In the genomic region with DNA sequence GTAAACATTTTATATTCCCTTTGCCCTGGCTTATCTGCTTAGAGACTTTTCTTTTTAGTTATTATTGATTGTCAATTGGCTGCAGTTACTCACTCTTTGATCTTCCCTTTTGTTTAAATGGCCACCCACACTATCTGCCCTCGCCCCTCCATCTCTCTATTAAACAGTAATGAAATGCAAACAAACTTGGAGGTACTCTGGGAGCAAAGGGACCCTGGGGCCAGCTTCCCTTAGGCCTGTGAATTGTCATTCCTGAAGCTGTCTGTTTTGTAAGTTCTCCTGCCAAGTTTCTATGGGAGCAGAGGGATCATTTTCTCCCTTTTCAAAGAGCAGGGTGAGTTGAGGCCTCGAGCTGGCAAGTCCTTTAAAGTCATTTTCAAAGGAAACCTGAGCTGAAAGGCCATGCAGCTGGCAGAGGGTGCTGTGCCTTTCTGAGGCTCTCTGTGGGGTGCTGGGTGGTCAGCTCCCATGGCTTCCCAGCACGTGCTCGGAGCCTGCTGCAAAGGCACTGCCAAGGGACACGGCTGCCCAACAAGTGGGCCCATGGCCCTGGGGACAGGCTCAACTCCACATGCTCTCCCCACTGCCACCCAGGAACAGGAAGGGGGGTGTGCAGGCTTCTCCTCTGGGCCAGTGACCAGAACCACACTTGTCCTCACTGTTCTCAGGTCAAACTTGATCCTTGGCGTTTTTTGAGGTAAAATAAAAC, we compare ENCODE assay signal across 15 cellular contexts. TPM values are rescaled to one million over a fixed set of nuclear protein-coding genes. Genes with fewer than 3 reads are reported as not detected.
DNase-seq lines count a peak whose midpoint lies in the region; ATAC-seq and TF ChIP-seq lines count a peak whose summit lies in the region.
"Had no signal": no experiment of that assay in that cellular context is flagged by ENCODE, and none has a peak within 500 bp of the region (broad histone marks: within the 10 kb centered on the region; RNA-seq: fewer than 3 reads in every experiment).

No MANE protein-coding gene starts in this region.

- no peaks in the 10 kb centered on the region for H3K79me2 ChIP-seq in GM23248 (ENCODE audit: insufficient read depth)
- no peaks in the 10 kb centered on the region for H3K79me2 ChIP-seq in smooth muscle cell (ENCODE audit: low read depth)

- ATAC-seq in stimulated activated naive CD8-positive, alpha-beta T cell treated with anti-CD3 and anti-CD28 coated beads, Interleukin-15, Interleukin-2, amounts not matched to agents 100 U/mL and 50 U/mL, for 24 hours, result peak; percentile 49
- ATAC-seq in stimulated activated naive CD8-positive, alpha-beta T cell treated with anti-CD3 and anti-CD28 coated beads, Interleukin-15, amount 100 ng/mL, for 72 hours, result no peak
- ATAC-seq in upper lobe of right lung, result peak; percentile 10

- no peaks in the 10 kb centered on the region for H4K20me1 ChIP-seq in GM23248 (ENCODE audit: insufficient read depth)
- no peaks in the 10 kb centered on the region for H4K20me1 ChIP-seq in smooth muscle cell (ENCODE audit: low read depth)

- DNase-seq in stimulated activated naive CD8-positive, alpha-beta T cell treated with anti-CD3 and anti-CD28 coated beads, Interleukin-15, Interleukin-2, amounts not matched to agents 100 U/mL and 50 U/mL, for 24 hours, result no peak
- DNase-seq in stimulated activated naive CD8-positive, alpha-beta T cell treated with anti-CD3 and anti-CD28 coated beads, Interleukin-15, amount 100 ng/mL, for 72 hours, result no peak
- DNase-seq in esophagus muscularis mucosa (ENCODE audit: extremely low spot score) (no peak), mucosa of gallbladder (ENCODE audit: low spot score) (peak; percentile 58), upper lobe of right lung (no peak), GM23248 (no peak), smooth muscle cell (lab: John Stamatoyannopoulos, UW; ENCODE audit: unreplicated experiment) (no peak)
- DNase-seq in activated T-helper 1 cell treated with anti-CD3 and anti-CD28 coated beads, Interleukin-12 subunit alpha, Interleukin-12 subunit beta, Interleukin-2, Interleukin-4 antibody, amounts not matched to agents 30 ng/mL and 10 ng/mL and 1 ng/mL, durations not matched to agents 14 hours and 24 hours and 36 hours (ENCODE audit: low spot score), result no peak
- DNase-seq: activated naive CD8-positive, alpha-beta T cell treated with anti-CD3 and anti-CD28 coated beads, Interleukin-2, amount 10 ng/mL, durations not matched to agents 7 days and 5 days; dermis blood vessel endothelial cell; foreskin melanocyte; NCI-H146 had no signal

- H3K27me3 ChIP-seq in esophagus muscularis mucosa (no peaks in the 10 kb centered on the region), upper lobe of right lung (no peaks in the 10 kb centered on the region), GM23248 (replicated peaks; ENCODE audit: insufficient read depth) (no peaks in the 10 kb centered on the region), smooth muscle cell (ENCODE audit: low read depth) (no peaks in the 10 kb centered on the region)

- H3K9me3 ChIP-seq in esophagus muscularis mucosa, result no peaks in the 10 kb centered on the region
- no peaks in the 10 kb centered on the region for H3K9me3 ChIP-seq in upper lobe of right lung
- no peaks in the 10 kb centered on the region for H3K9me3 ChIP-seq in GM23248 (ENCODE audit: low read depth)
- no peaks in the 10 kb centered on the region for H3K9me3 ChIP-seq in smooth muscle cell (replicated peaks; ENCODE audit: low read depth)

- H3K9me3 Mint-ChIP-seq in stimulated activated naive CD8-positive, alpha-beta T cell treated with anti-CD3 and anti-CD28 coated beads, Interleukin-15, amount 100 ng/mL, for 72 hours, result no peaks in the 10 kb centered on the region
- no peaks in the 10 kb centered on the region for H3K9me3 Mint-ChIP-seq in activated T-helper 1 cell treated with anti-CD3 and anti-CD28 coated beads, Interleukin-12 subunit alpha, Interleukin-12 subunit beta, Interleukin-2, Interleukin-4 antibody, amounts not matched to agents 30 ng/mL and 10 ng/mL and 1 ng/mL, durations not matched to agents 14 hours and 24 hours and 36 hours
- H3K9me3 Mint-ChIP-seq: activated naive CD8-positive, alpha-beta T cell treated with anti-CD3 and anti-CD28 coated beads, Interleukin-2, amount 10 ng/mL, durations not matched to agents 7 days and 5 days had no signal

- peaks cover 7% of the 10 kb centered on the region for H3K27me3 Mint-ChIP-seq in stimulated activated naive CD8-positive, alpha-beta T cell treated with anti-CD3 and anti-CD28 coated beads, Interleukin-15, amount 100 ng/mL, for 72 hours
- H3K27me3 Mint-ChIP-seq in activated T-helper 1 cell treated with anti-CD3 and anti-CD28 coated beads, Interleukin-12 subunit alpha, Interleukin-12 subunit beta, Interleukin-2, Interleukin-4 antibody, amounts not matched to agents 30 ng/mL and 10 ng/mL and 1 ng/mL, durations not matched to agents 14 hours and 24 hours and 36 hours (ENCODE audit: insufficient read depth), result no peaks in the 10 kb centered on the region
- H3K27me3 Mint-ChIP-seq: activated naive CD8-positive, alpha-beta T cell treated with anti-CD3 and anti-CD28 coated beads, Interleukin-2, amount 10 ng/mL, durations not matched to agents 7 days and 5 days had no signal

- H3F3A ChIP-seq in GM23248 (ENCODE audit: insufficient read depth), result peaks cover 14% of the 10 kb centered on the region; the same call in 1 of the 2 replicates
- H3F3A ChIP-seq in smooth muscle cell (ENCODE audit: low read depth), result no peaks in the 10 kb centered on the region

- H3K36me3 ChIP-seq in esophagus muscularis mucosa, result peaks cover 37 to 46% (median 44%) of the 10 kb centered on the region in 4 donors
- peaks cover 45% of the 10 kb centered on the region for H3K36me3 ChIP-seq in upper lobe of right lung
- H3K36me3 ChIP-seq in GM23248 (ENCODE audit: low read depth), result peaks cover 36% of the 10 kb centered on the region
- H3K36me3 ChIP-seq in smooth muscle cell (ENCODE audit: low read depth), result peaks cover 18% of the 10 kb centered on the region

- H3K4me3 ChIP-seq in esophagus muscularis mucosa (no peak overlapping the region), upper lobe of right lung (no peak overlapping the region), GM23248 (no peak overlapping the region), smooth muscle cell (no peak overlapping the region)
- H3K4me3 ChIP-seq: lung had no signal

- H3K4me1 ChIP-seq in esophagus muscularis mucosa, result peaks cover 0 to 19% (median 14%) of the 10 kb centered on the region in 4 donors
- H3K4me1 ChIP-seq in upper lobe of right lung, result no peaks in the 10 kb centered on the region
- no peaks in the 10 kb centered on the region for H3K4me1 ChIP-seq in GM23248 (ENCODE audit: insufficient read depth)
- peaks cover 4% of the 10 kb centered on the region for H3K4me1 ChIP-seq in smooth muscle cell (ENCODE audit: low read depth)

- H3K4me3 Mint-ChIP-seq in stimulated activated naive CD8-positive, alpha-beta T cell treated with anti-CD3 and anti-CD28 coated beads, Interleukin-15, amount 100 ng/mL, for 72 hours, result no peak overlapping the region
- H3K4me3 Mint-ChIP-seq in activated T-helper 1 cell treated with anti-CD3 and anti-CD28 coated beads, Interleukin-12 subunit alpha, Interleukin-12 subunit beta, Interleukin-2, Interleukin-4 antibody, amounts not matched to agents 30 ng/mL and 10 ng/mL and 1 ng/mL, durations not matched to agents 14 hours and 24 hours and 36 hours, result no peak overlapping the region
- H3K4me3 Mint-ChIP-seq: activated naive CD8-positive, alpha-beta T cell treated with anti-CD3 and anti-CD28 coated beads, Interleukin-2, amount 10 ng/mL, durations not matched to agents 7 days and 5 days had no signal

- no peak overlapping the region for H3K27ac Mint-ChIP-seq in stimulated activated naive CD8-positive, alpha-beta T cell treated with anti-CD3 and anti-CD28 coated beads, Interleukin-15, amount 100 ng/mL, for 72 hours
- H3K27ac Mint-ChIP-seq in activated T-helper 1 cell treated with anti-CD3 and anti-CD28 coated beads, Interleukin-12 subunit alpha, Interleukin-12 subunit beta, Interleukin-2, Interleukin-4 antibody, amounts not matched to agents 30 ng/mL and 10 ng/mL and 1 ng/mL, durations not matched to agents 14 hours and 24 hours and 36 hours, result no peak overlapping the region
- H3K27ac Mint-ChIP-seq: activated naive CD8-positive, alpha-beta T cell treated with anti-CD3 and anti-CD28 coated beads, Interleukin-2, amount 10 ng/mL, durations not matched to agents 7 days and 5 days had no signal

- peaks cover 34% of the 10 kb centered on the region for H3K36me3 Mint-ChIP-seq in activated T-helper 1 cell treated with anti-CD3 and anti-CD28 coated beads, Interleukin-12 subunit alpha, Interleukin-12 subunit beta, Interleukin-2, Interleukin-4 antibody, amounts not matched to agents 30 ng/mL and 10 ng/mL and 1 ng/mL, durations not matched to agents 14 hours and 24 hours and 36 hours (ENCODE audit: low read depth)

- no peaks in the 10 kb centered on the region for H3K4me1 Mint-ChIP-seq in stimulated activated naive CD8-positive, alpha-beta T cell treated with anti-CD3 and anti-CD28 coated beads, Interleukin-15, amount 100 ng/mL, for 72 hours
- no peaks in the 10 kb centered on the region for H3K4me1 Mint-ChIP-seq in activated T-helper 1 cell treated with anti-CD3 and anti-CD28 coated beads, Interleukin-12 subunit alpha, Interleukin-12 subunit beta, Interleukin-2, Interleukin-4 antibody, amounts not matched to agents 30 ng/mL and 10 ng/mL and 1 ng/mL, durations not matched to agents 14 hours and 24 hours and 36 hours (ENCODE audit: low read depth)
- H3K4me1 Mint-ChIP-seq: activated naive CD8-positive, alpha-beta T cell treated with anti-CD3 and anti-CD28 coated beads, Interleukin-2, amount 10 ng/mL, durations not matched to agents 7 days and 5 days had no signal

- WGBS in esophagus muscularis mucosa, result 17% methylated on average over 5 of the region's 6 CpGs
- 45 to 47% methylated on average over 6 of the region's 6 CpGs for WGBS in GM23248 (ENCODE audit: low coverage in 1 of 2, low lambda C conversion rate in 2 of 2, missing lambda C conversion rate in 2 of 2), 2 experiments
- WGBS in smooth muscle cell (ENCODE audit: low lambda C conversion rate), result 81% methylated on average over 6 of the region's 6 CpGs

- H3K9me2 ChIP-seq in GM23248 (ENCODE audit: insufficient read depth), result no peaks in the 10 kb centered on the region

- in situ Hi-C loops in GM23248 (cut with MboI), result loop anchor here (25.0 kb wide), 1 partner anchor 1107 kb away; a partner anchor contains a TSS

- TF ChIP-seq EP300 in esophagus muscularis mucosa (IDR thresholded peaks at IDR 0.05), result no peak

- H3K9ac ChIP-seq in GM23248 (no peak overlapping the region), smooth muscle cell (ENCODE audit: low read depth) (no peak overlapping the region)

- H3K4me2 ChIP-seq in GM23248 (ENCODE audit: unreplicated experiment) (no peak overlapping the region), smooth muscle cell (no peak overlapping the region)

- H3K27ac ChIP-seq in esophagus muscularis mucosa (replicated peaks in 1 of 4) (peak overlapping the region in 3 of 4 donors; percentile 3 to 25 (median 4)), upper lobe of right lung (no peak overlapping the region), GM23248 (no peak overlapping the region), smooth muscle cell (ENCODE audit: low read depth) (no peak overlapping the region)

- TF ChIP-seq POLR2A in esophagus muscularis mucosa (IDR thresholded peaks at IDR 0.05; ENCODE audit: low read depth), result no peak

- intact Hi-C loops in esophagus muscularis mucosa (cut with DNase I) (no loop called here), upper lobe of right lung (cut with DNase I) (no loop called here)
- intact Hi-C loops in activated T-helper 1 cell treated with anti-CD3 and anti-CD28 coated beads, Interleukin-12 subunit alpha, Interleukin-12 subunit beta, Interleukin-2, Interleukin-4 antibody, amounts not matched to agents 30 ng/mL and 10 ng/mL and 1 ng/mL, durations not matched to agents 14 hours and 24 hours and 36 hours (cut with micrococcal nuclease), result no loop called here

- H2AFZ ChIP-seq in GM23248 (no peak overlapping the region), smooth muscle cell (ENCODE audit: low read depth) (no peak overlapping the region)

- TF ChIP-seq CTCF in esophagus muscularis mucosa (IDR thresholded peaks at IDR 0.05) (no peak), upper lobe of right lung (IDR thresholded peaks at IDR 0.05) (no peak), smooth muscle cell (IDR thresholded peaks at IDR 0.05; ENCODE audit: borderline replicate concordance, insufficient read depth, poor library complexity, severe bottlenecking) (no peak)

RNA-seq across cellular contexts. Expression of a gene that starts 17.4 kb away (rescaled TPM):
- total RNA-seq in esophagus muscularis mucosa (not detected), mucosa of gallbladder (not detected), upper lobe of right lung (not detected), smooth muscle cell (not detected in 2 replicates)
- total RNA-seq in activated T-helper 1 cell treated with anti-CD3 and anti-CD28 coated beads, Interleukin-12 subunit alpha, Interleukin-12 subunit beta, Interleukin-2, Interleukin-4 antibody, amounts not matched to agents 30 ng/mL and 10 ng/mL and 1 ng/mL, durations not matched to agents 14 hours and 24 hours and 36 hours, result not detected in 2 replicates
- not detected in 2 replicates for total RNA-seq in GM23248 (2014; rRNA removed; shearing (Covaris generic))
- polyA plus RNA-seq in GM23248 (2016; fragmentation: Nextera tagmentation; extraction: Ambion mirVana) (not detected in 2 replicates), smooth muscle cell (not detected in 2 replicates)
- total RNA-seq: activated naive CD8-positive, alpha-beta T cell treated with anti-CD3 and anti-CD28 coated beads, Interleukin-2, amount 10 ng/mL, durations not matched to agents 7 days and 5 days; dermis blood vessel endothelial cell; lung; renal cortical epithelial cell; urinary bladder had no signal
- polyA plus RNA-seq: lung, urinary bladder had no signal

RNA-seq across cellular contexts. Expression of a gene that starts 25.5 kb away (rescaled TPM):
- 100 to 1,000 TPM in 3 of 4 donors, 10 to 100 TPM in 1; 86.0 to 161 (median 111) TPM for total RNA-seq in esophagus muscularis mucosa
- 79.4 TPM for total RNA-seq in mucosa of gallbladder
- 106 TPM for total RNA-seq in upper lobe of right lung
- total RNA-seq in activated T-helper 1 cell treated with anti-CD3 and anti-CD28 coated beads, Interleukin-12 subunit alpha, Interleukin-12 subunit beta, Interleukin-2, Interleukin-4 antibody, amounts not matched to agents 30 ng/mL and 10 ng/mL and 1 ng/mL, durations not matched to agents 14 hours and 24 hours and 36 hours, result 38.8 and 42.1 TPM in 2 replicates
- 32.3 and 61.6 TPM in 2 replicates for total RNA-seq in GM23248 (2014; rRNA removed; shearing (Covaris generic))
- 6.3 and 8.7 TPM in 2 replicates for polyA plus RNA-seq in GM23248 (2016; fragmentation: Nextera tagmentation; extraction: Ambion mirVana)
- total RNA-seq in smooth muscle cell, result 30.8 and 39.1 TPM in 2 replicates
- 16.8 and 18.3 TPM in 2 replicates for polyA plus RNA-seq in smooth muscle cell

RNA-seq across cellular contexts. Expression of a gene that starts 49.6 kb away (rescaled TPM):
- total RNA-seq in esophagus muscularis mucosa, result 1 to 10 TPM in 2 of 4 donors, not detected in 2; 1.8 to 2.0 TPM
- total RNA-seq in mucosa of gallbladder, result 3.0 TPM
- not detected for total RNA-seq in upper lobe of right lung
- not detected in 2 replicates for total RNA-seq in activated T-helper 1 cell treated with anti-CD3 and anti-CD28 coated beads, Interleukin-12 subunit alpha, Interleukin-12 subunit beta, Interleukin-2, Interleukin-4 antibody, amounts not matched to agents 30 ng/mL and 10 ng/mL and 1 ng/mL, durations not matched to agents 14 hours and 24 hours and 36 hours
- total RNA-seq in GM23248 (2014; rRNA removed; shearing (Covaris generic)), result 1.6 TPM in 1 of 2 replicates, not detected in the other
- polyA plus RNA-seq in GM23248 (2016; fragmentation: Nextera tagmentation; extraction: Ambion mirVana), result 3.1 and 3.2 TPM in 2 replicates
- not detected in 2 replicates for total RNA-seq in smooth muscle cell
- polyA plus RNA-seq in smooth muscle cell, result not detected in 2 replicates
- total RNA-seq: activated naive CD8-positive, alpha-beta T cell treated with anti-CD3 and anti-CD28 coated beads, Interleukin-2, amount 10 ng/mL, durations not matched to agents 7 days and 5 days; dermis blood vessel endothelial cell had no signal

Comparison
In these comparisons a context has a peak if more than half of its experiments do, and no peak if none do; other contexts are left out.
1. H3K27ac ChIP-seq: peak in esophagus muscularis mucosa (3 of 4); none in upper lobe of right lung (single experiment), GM23248 (single experiment) and smooth muscle cell (single experiment).